ENCODE assay signal across 18 cellular contexts in genomic region chr16:61730997-61731396, GRCh38.
"Had no signal": no experiment of that assay in that cellular context is flagged by ENCODE, and none has a peak within 500 bp of the region (broad histone marks: within the 10 kb centered on the region; RNA-seq: fewer than 3 reads in every experiment).

No MANE protein-coding gene starts in this region.

- H3K27ac ChIP-seq: heart left ventricle, spleen, tibial artery, upper lobe of right lung, vagina had no signal

- H3K4me3 ChIP-seq: heart left ventricle, spleen, tibial artery, upper lobe of right lung, vagina had no signal

- H3K9me3 ChIP-seq: tibial artery, upper lobe of right lung, vagina had no signal

- H3K27me3 ChIP-seq: heart left ventricle, spleen, tibial artery, upper lobe of right lung, vagina had no signal

- H3K4me1 ChIP-seq: heart left ventricle, spleen, tibial artery, upper lobe of right lung, vagina had no signal

- FAIRE-seq: colon, endothelial cell of umbilical vein, islet of Langerhans had no signal

- DNase-seq: dermis blood vessel endothelial cell; foreskin melanocyte; heart left ventricle; hippocampal formation; kidney glomerular epithelial cell; naive thymus-derived CD4-positive, alpha-beta T cell; nephron progenitor cell; posterior cingulate gyrus; spleen; stimulated activated CD4-positive, alpha-beta T cell treated with anti-CD3 and anti-CD28 coated beads, Interleukin-15, amount 100 ng/mL, for 24 hours; stimulated activated CD4-positive, alpha-beta T cell treated with anti-CD3 and anti-CD28 coated beads, Interleukin-1b, Interleukin-23, amount 100 ng/mL, for 48 hours; stimulated activated CD4-positive, alpha-beta T cell treated with anti-CD3 and anti-CD28 coated beads, Interleukin-4, amount 100 ng/mL, for 24 hours; tibial artery; upper lobe of right lung had no signal

- H3K36me3 ChIP-seq: heart left ventricle, spleen, tibial artery, upper lobe of right lung, vagina had no signal
